In the genomic region with DNA sequence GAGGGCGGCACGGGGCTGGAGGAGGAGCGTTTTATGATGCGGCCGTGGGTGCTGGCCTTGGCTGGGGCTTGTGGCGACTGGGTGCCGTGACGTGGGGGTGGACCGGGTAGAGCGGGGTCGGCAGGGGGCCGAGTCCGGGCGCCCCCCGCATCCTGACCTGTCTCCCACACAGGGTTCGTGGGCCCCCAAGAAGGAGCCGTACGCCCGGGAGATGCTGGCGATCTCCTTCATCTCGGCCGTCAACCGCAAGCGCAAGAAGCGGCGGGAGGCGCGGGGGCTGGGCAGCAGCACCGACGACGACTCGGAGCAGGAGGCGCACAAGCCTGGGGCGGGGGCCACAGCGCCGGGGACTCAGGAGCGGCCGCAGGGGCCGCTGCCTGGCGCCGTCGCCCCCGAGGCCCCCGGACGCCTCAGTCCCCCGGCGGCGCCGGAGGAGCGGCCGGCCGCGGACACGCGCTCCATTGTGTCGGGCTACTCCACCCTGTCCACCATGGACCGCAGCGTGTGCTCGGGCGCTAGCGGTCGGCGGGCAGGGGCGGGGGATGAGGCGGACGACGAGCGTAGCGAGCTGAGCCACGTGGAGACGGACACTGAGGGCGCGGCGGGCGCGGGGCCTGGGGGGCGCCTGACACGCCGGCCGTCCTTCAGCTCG, we compare ENCODE assay signal across 8 cellular contexts.
A peak's percentile ranks its signal among the peaks of the same experiment; 100 is the strongest.
DNase-seq lines count a peak whose midpoint lies in the region; ATAC-seq and FAIRE-seq lines count a peak whose summit lies in the region.

No MANE protein-coding gene starts in this region.

- peak overlapping the region; percentile 37 for H3K4me3 ChIP-seq in H7 (ENCODE audit: insufficient read depth, low read depth, low read length)
- H3K4me3 ChIP-seq in iPS-11a (ENCODE audit: low read depth, low read length): peak overlapping the region; percentile 8
- H3K4me3 ChIP-seq in skin epidermis: peak overlapping the region in 4 of 7 experiments; percentile 5 to 24 (median 14)

- FAIRE-seq in HTR-8/SVneo (lab: Jason Lieb, UNC): no peak

- H3K4me1 Mint-ChIP-seq in activated naive CD8-positive, alpha-beta T cell treated with anti-CD3 and anti-CD28 coated beads for 36 hours: peaks cover 10% of the 10 kb centered on the region

- H3K36me3 Mint-ChIP-seq in activated naive CD8-positive, alpha-beta T cell treated with anti-CD3 and anti-CD28 coated beads for 36 hours: no peaks in the 10 kb centered on the region

- no peaks in the 10 kb centered on the region for H3K9me3 Mint-ChIP-seq in activated naive CD8-positive, alpha-beta T cell treated with anti-CD3 and anti-CD28 coated beads for 36 hours

- no peak for ATAC-seq in GM19328 (IDR thresholded peaks at IDR 0.05; ENCODE audit: unreplicated experiment)

- peaks cover 10% of the 10 kb centered on the region for H3K36me3 ChIP-seq in H7 (replicated peaks; ENCODE audit: control insufficient read depth, insufficient read depth, low read length)

- DNase-seq in H7: peak; percentile 87
- DNase-seq in activated naive CD8-positive, alpha-beta T cell treated with anti-CD3 and anti-CD28 coated beads for 36 hours: no peak
- no peak for DNase-seq in H4 (ENCODE audit: low spot score)
- no peak for DNase-seq in HTR-8/SVneo (ENCODE audit: insufficient read length, low spot score)
- DNase-seq in GM19238 (ENCODE audit: insufficient read length, low spot score): no peak

- peak overlapping the region in 2 of 21 experiments; percentile 1 to 47 for H3K27ac ChIP-seq in skin epidermis

- peak overlapping the region; percentile 79 for H3K4me3 Mint-ChIP-seq in activated naive CD8-positive, alpha-beta T cell treated with anti-CD3 and anti-CD28 coated beads for 36 hours

- H3K27me3 ChIP-seq in H7 (ENCODE audit: control insufficient read depth, insufficient read depth, low read length): peaks cover 22% of the 10 kb centered on the region; the same call in 1 of the 2 replicates

- H3K27me3 Mint-ChIP-seq in activated naive CD8-positive, alpha-beta T cell treated with anti-CD3 and anti-CD28 coated beads for 36 hours: peaks cover 42% of the 10 kb centered on the region

- peak overlapping the region; percentile 73 for H3K27ac Mint-ChIP-seq in activated naive CD8-positive, alpha-beta T cell treated with anti-CD3 and anti-CD28 coated beads for 36 hours
